12 cellular contexts compared by ENCODE assay signal in the genomic region with DNA sequence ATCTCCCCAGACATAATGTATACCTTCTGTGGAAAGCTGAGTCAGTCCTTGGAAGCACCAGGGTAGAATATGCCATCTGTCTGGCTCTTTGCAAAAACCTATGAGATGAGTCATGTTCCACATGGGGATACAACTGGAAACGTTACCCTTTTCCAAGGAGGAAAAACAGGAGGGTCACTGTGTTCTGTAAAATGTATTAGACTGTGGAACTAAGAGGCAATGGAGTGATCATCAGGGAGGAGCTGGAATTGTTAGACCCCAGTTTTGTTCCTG. TPM values are rescaled to one million over a fixed set of nuclear protein-coding genes. Genes with fewer than 3 reads are reported as not detected.
DNase-seq lines count a peak whose midpoint lies in the region; ATAC-seq and TF ChIP-seq lines count a peak whose summit lies in the region.
"Had no signal": no experiment of that assay in that cellular context is flagged by ENCODE, and none has a peak within 500 bp of the region (broad histone marks: within the 10 kb centered on the region; RNA-seq: fewer than 3 reads in every experiment).

No MANE protein-coding gene starts in this region.

- H3K9me3 Mint-ChIP-seq in memory B cell: no peaks in the 10 kb centered on the region
- H3K9me3 Mint-ChIP-seq in activated CD4-positive, alpha-beta memory T cell treated with anti-CD3 and anti-CD28 coated beads for 36 hours: no peaks in the 10 kb centered on the region
- H3K9me3 Mint-ChIP-seq: activated CD8-positive, alpha-beta T cell treated with anti-CD3 and anti-CD28 coated beads for 36 hours; naive thymus-derived CD4-positive, alpha-beta T cell had no signal

- H3K36me3 Mint-ChIP-seq in memory B cell: peaks cover 49% of the 10 kb centered on the region
- peaks cover 62% of the 10 kb centered on the region for H3K36me3 Mint-ChIP-seq in activated CD4-positive, alpha-beta memory T cell treated with anti-CD3 and anti-CD28 coated beads for 36 hours

- H3K4me3 ChIP-seq in AG04450 (ENCODE audit: low read depth, low read length) (no peak overlapping the region), MG63 (no peak overlapping the region), brain microvascular endothelial cell (ENCODE audit: low read depth, low read length) (no peak overlapping the region)

- H3K36me3 ChIP-seq in MG63 (peaks cover 98% of the 10 kb centered on the region), brain microvascular endothelial cell (replicated peaks) (peaks cover 95% of the 10 kb centered on the region)

- H3K4me3 Mint-ChIP-seq in memory B cell: no peak overlapping the region
- no peak overlapping the region for H3K4me3 Mint-ChIP-seq in activated CD4-positive, alpha-beta memory T cell treated with anti-CD3 and anti-CD28 coated beads for 36 hours
- H3K4me3 Mint-ChIP-seq: activated CD8-positive, alpha-beta T cell treated with anti-CD3 and anti-CD28 coated beads for 36 hours; naive thymus-derived CD4-positive, alpha-beta T cell had no signal

- POLR2A ChIA-PET in AG04450 (lab: Yijun Ruan, JAX): interaction anchor here (0.6 kb wide), 1 partner anchor 20 kb away, joined by 6 read pairs; no protein-coding TSS in a partner anchor
- POLR2A ChIA-PET in activated CD4-positive, alpha-beta memory T cell treated with anti-CD3 and anti-CD28 coated beads for 36 hours (lab: Charles Lee): no interaction called here

- peaks cover 10% of the 10 kb centered on the region for H3K4me1 Mint-ChIP-seq in memory B cell
- peaks cover 2% of the 10 kb centered on the region for H3K4me1 Mint-ChIP-seq in activated CD4-positive, alpha-beta memory T cell treated with anti-CD3 and anti-CD28 coated beads for 36 hours (ENCODE audit: low read depth)

- CTCF ChIA-PET in AG04450 (lab: Charles Lee): interaction anchor here (1.0 to 1.6 kb wide), 3 partner anchors 9 to 139 kb away, joined by 4 to 15 read pairs (median 4); no protein-coding TSS in a partner anchor
- CTCF ChIA-PET in activated CD4-positive, alpha-beta memory T cell treated with anti-CD3 and anti-CD28 coated beads for 36 hours (lab: Charles Lee): interaction anchor here (1.1 kb wide), 1 partner anchor 13 kb away, joined by 4 read pairs; no protein-coding TSS in a partner anchor

- H3K27me3 Mint-ChIP-seq in memory B cell: no peaks in the 10 kb centered on the region
- no peaks in the 10 kb centered on the region for H3K27me3 Mint-ChIP-seq in activated CD4-positive, alpha-beta memory T cell treated with anti-CD3 and anti-CD28 coated beads for 36 hours
- H3K27me3 Mint-ChIP-seq: activated CD8-positive, alpha-beta T cell treated with anti-CD3 and anti-CD28 coated beads for 36 hours; naive thymus-derived CD4-positive, alpha-beta T cell had no signal

- no peaks in the 10 kb centered on the region for H3K9me3 ChIP-seq in AG04450 (ENCODE audit: control insufficient read depth, insufficient read depth, low read length)
- H3K9me3 ChIP-seq in MG63: no peaks in the 10 kb centered on the region

- H3K27me3 ChIP-seq in AG04450 (ENCODE audit: control insufficient read depth, insufficient read depth, low read length) (no peaks in the 10 kb centered on the region), MG63 (no peaks in the 10 kb centered on the region), brain microvascular endothelial cell (replicated peaks) (no peaks in the 10 kb centered on the region)

- peak; percentile 80 for DNase-seq in AG04450 (ENCODE audit: low read depth, low spot score)
- peak; percentile 55 for DNase-seq in MG63
- DNase-seq in brain microvascular endothelial cell: peak; percentile 58
- DNase-seq in memory B cell (ENCODE audit: low spot score in 2 of 2): no peak
- no peak for DNase-seq in DMS114 treated with DMSO at 0.1 percent for 48 hours (lab: John Stamatoyannopoulos, UW; ENCODE audit: unreplicated experiment)
- DNase-seq in HT-29 (ENCODE audit: low spot score): no peak
- no peak for DNase-seq in activated CD4-positive, alpha-beta memory T cell treated with anti-CD3 and anti-CD28 coated beads for 36 hours
- DNase-seq in AML-193 (lab: John Stamatoyannopoulos, UW): no peak
- DNase-seq: activated CD8-positive, alpha-beta T cell treated with anti-CD3 and anti-CD28 coated beads for 36 hours; naive thymus-derived CD4-positive, alpha-beta T cell; NCI-H1436 treated with DMSO at 0.1 percent for 48 hours; stimulated activated CD4-positive, alpha-beta T cell treated with anti-CD3 and anti-CD28 coated beads, Interleukin-4, amount 100 ng/mL, for 1 hour had no signal

- no peak for TF ChIP-seq CTCF in AG04450 (IDR thresholded peaks at IDR 0.05; ENCODE audit: low read depth, low read length)
- no peak for TF ChIP-seq CTCF in brain microvascular endothelial cell (IDR thresholded peaks at IDR 0.05; ENCODE audit: low read depth, low read length, missing control alignments)

- H3K27ac ChIP-seq in AG04450 (ENCODE audit: low read depth, low read length) (no peak overlapping the region), brain microvascular endothelial cell (peak overlapping the region; percentile 65)

- intact Hi-C loops in activated CD4-positive, alpha-beta memory T cell treated with anti-CD3 and anti-CD28 coated beads for 36 hours (cut with micrococcal nuclease): no loop called here

- in situ Hi-C loops in brain microvascular endothelial cell (cut with HindIII; ENCODE audit: low pct_ligation_motif_present, low sequenced_read_pairs): no loop called here

- H3K27ac Mint-ChIP-seq in memory B cell: peak overlapping the region; percentile 72
- no peak overlapping the region for H3K27ac Mint-ChIP-seq in activated CD4-positive, alpha-beta memory T cell treated with anti-CD3 and anti-CD28 coated beads for 36 hours

- no peak for ATAC-seq in memory B cell (ENCODE audit: low read depth)
- ATAC-seq: activated CD8-positive, alpha-beta T cell treated with anti-CD3 and anti-CD28 coated beads for 36 hours; naive thymus-derived CD4-positive, alpha-beta T cell had no signal

RNA-seq across cellular contexts. Expression of a gene that starts 16.1 kb away (rescaled TPM):
- polyA plus RNA-seq in AG04450 (2011; rRNA removed): 258 and 275 TPM in 2 replicates
- 227 and 254 TPM in 2 replicates for polyA minus RNA-seq in AG04450 (2011; rRNA and poly(A)+ RNA removed)
- 225 and 311 TPM in 2 replicates for total RNA-seq in MG63 (2014; rRNA removed; shearing (Covaris generic); ENCODE audit: low replicate concordance)
- total RNA-seq in HT-29 (2014; rRNA removed; shearing (Covaris generic)): 190 and 195 TPM in 2 replicates
- total RNA-seq in activated CD4-positive, alpha-beta memory T cell treated with anti-CD3 and anti-CD28 coated beads for 36 hours: 100 to 1,000 TPM; 212 to 227 TPM

RNA-seq across cellular contexts. Expression of a gene that starts 40.1 kb away (rescaled TPM):
- polyA plus RNA-seq in AG04450 (2011; rRNA removed): 170 and 179 TPM in 2 replicates
- 186 and 203 TPM in 2 replicates for polyA minus RNA-seq in AG04450 (2011; rRNA and poly(A)+ RNA removed)
- 28.3 and 38.6 TPM in 2 replicates for total RNA-seq in MG63 (2014; rRNA removed; shearing (Covaris generic); ENCODE audit: low replicate concordance)
- total RNA-seq in HT-29 (2014; rRNA removed; shearing (Covaris generic)): 23.6 and 31.2 TPM in 2 replicates
- total RNA-seq in activated CD4-positive, alpha-beta memory T cell treated with anti-CD3 and anti-CD28 coated beads for 36 hours: 10 to 100 TPM; 78.6 to 84.3 TPM

RNA-seq across cellular contexts. Expression of a gene that starts 43.7 kb away (rescaled TPM):
- 10.5 and 12.0 TPM in 2 replicates for polyA plus RNA-seq in AG04450 (2011; rRNA removed)
- polyA minus RNA-seq in AG04450 (2011; rRNA and poly(A)+ RNA removed): 28.0 and 37.7 TPM in 2 replicates
- total RNA-seq in MG63 (2014; rRNA removed; shearing (Covaris generic); ENCODE audit: low replicate concordance): 14.9 and 22.9 TPM in 2 replicates
- total RNA-seq in HT-29 (2014; rRNA removed; shearing (Covaris generic)): 39.2 TPM in 2 replicates
- 10 to 100 TPM; 27.1 to 27.2 TPM for total RNA-seq in activated CD4-positive, alpha-beta memory T cell treated with anti-CD3 and anti-CD28 coated beads for 36 hours

RNA-seq across cellular contexts. Expression of a gene that starts 48.4 kb away (rescaled TPM):
- polyA plus RNA-seq in AG04450 (2011; rRNA removed): 66.8 and 75.1 TPM in 2 replicates
- 36.3 and 49.5 TPM in 2 replicates for polyA minus RNA-seq in AG04450 (2011; rRNA and poly(A)+ RNA removed)
- total RNA-seq in MG63 (2014; rRNA removed; shearing (Covaris generic); ENCODE audit: low replicate concordance): 87.3 and 105 TPM in 2 replicates
- 48.9 and 49.1 TPM in 2 replicates for total RNA-seq in HT-29 (2014; rRNA removed; shearing (Covaris generic))
- total RNA-seq in activated CD4-positive, alpha-beta memory T cell treated with anti-CD3 and anti-CD28 coated beads for 36 hours: 10 to 100 TPM; 77.6 to 80.4 TPM

Comparison
In these comparisons a context has a peak if more than half of its experiments do, and no peak if none do; other contexts are left out.
1. DNase-seq: peak in AG04450 (single experiment), MG63 (single experiment) and brain microvascular endothelial cell (single experiment); none in memory B cell (0 of 2), DMS114 treated with DMSO at 0.1 percent for 48 hours (single experiment), HT-29 (single experiment), activated CD4-positive, alpha-beta memory T cell treated with anti-CD3 and anti-CD28 coated beads for 36 hours (single experiment) and AML-193 (0 of 2).